Comparison of ENCODE assay signal across 27 cellular contexts in the genomic region with DNA sequence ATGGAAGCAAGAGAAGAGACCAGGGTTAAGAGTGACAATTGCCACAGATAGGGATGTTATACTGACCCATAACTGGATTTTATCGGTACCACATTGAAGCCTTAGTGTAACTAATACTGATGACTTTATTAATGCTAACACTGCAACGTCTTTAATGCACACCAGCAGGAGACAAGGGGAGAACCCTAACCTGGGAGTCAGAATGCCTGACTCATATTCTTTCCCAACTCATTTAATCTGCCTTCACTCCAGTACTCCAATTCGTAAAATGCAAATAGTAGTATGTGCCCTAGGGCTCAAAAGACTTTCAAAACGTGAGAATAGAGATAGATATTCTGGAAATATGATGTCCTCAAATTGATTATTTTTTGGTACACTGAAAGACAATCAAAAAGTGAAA.
DNase-seq lines count a peak whose midpoint lies in the region; ATAC-seq, FAIRE-seq and TF ChIP-seq lines count a peak whose summit lies in the region.
"Had no signal": no experiment of that assay in that cellular context is flagged by ENCODE, and none has a peak within 500 bp of the region (broad histone marks: within the 10 kb centered on the region; RNA-seq: fewer than 3 reads in every experiment).

No MANE protein-coding gene starts in this region.

- no peak for TF ChIP-seq CTCF in MCF 10A (IDR thresholded peaks at IDR 0.05; ENCODE audit: unreplicated experiment)
- TF ChIP-seq CTCF in mammary epithelial cell (conservative IDR thresholded peaks at IDR 0.05 in 1 of 2, IDR thresholded peaks at IDR 0.05 in 1 of 2; ENCODE audit: extremely low read depth in 1 of 2, insufficient read depth in 1 of 2, low read depth in 1 of 2, low read length in 2 of 2), result no peak
- no peak for TF ChIP-seq CTCF in bronchial epithelial cell (IDR thresholded peaks at IDR 0.05; ENCODE audit: insufficient read depth, low read length, severe bottlenecking)

- H3K27me3 ChIP-seq in mammary epithelial cell (ENCODE audit: insufficient read depth, low read length), result no peaks in the 10 kb centered on the region
- no peaks in the 10 kb centered on the region for H3K27me3 ChIP-seq in bronchial epithelial cell (ENCODE audit: control insufficient read depth, insufficient read depth, low read length)
- H3K27me3 ChIP-seq: BLaER1 had no signal

- H3K27ac Mint-ChIP-seq in MCF 10A (ENCODE audit: low read depth, unreplicated experiment), result no peak overlapping the region
- H3K27ac Mint-ChIP-seq: CD4-positive, CD25-positive, alpha-beta regulatory T cell; H9; HFFc6; IgD-negative memory B cell; T-helper 17 cell had no signal

- ATAC-seq in GM21528 (IDR thresholded peaks at IDR 0.05; ENCODE audit: low FRiP score, unreplicated experiment), result no peak
- ATAC-seq: T-helper 17 cell had no signal

- H3K4me3 ChIP-seq in mammary epithelial cell (replicated peaks in 1 of 3; ENCODE audit: insufficient read depth in 1 of 3, low read depth in 2 of 3, low read length in 3 of 3), result no peak overlapping the region
- H3K4me3 ChIP-seq in bronchial epithelial cell (ENCODE audit: low read depth, low read length), result no peak overlapping the region
- H3K4me3 ChIP-seq: BLaER1, PC-9 had no signal

- H3K27me3 Mint-ChIP-seq in MCF 10A (ENCODE audit: insufficient read depth, unreplicated experiment), result no peaks in the 10 kb centered on the region
- H3K27me3 Mint-ChIP-seq: CD4-positive, CD25-positive, alpha-beta regulatory T cell; IgD-negative memory B cell; T-helper 17 cell had no signal

- POLR2A ChIA-PET in MCF 10A (lab: Yijun Ruan, JAX), result no interaction called here

- dilution Hi-C loops in mammary epithelial cell (cut with HindIII; ENCODE audit: low sequenced_read_pairs), result no loop called here

- no peak overlapping the region for H2AFZ ChIP-seq in mammary epithelial cell (ENCODE audit: low read depth, low read length)
- H2AFZ ChIP-seq: PC-9 had no signal

- no TSS peak for BruUV-seq in MCF 10A (replicated peaks; lab: Mats Ljungman, UMichigan)
- BruUV-seq in mammary epithelial cell (replicated peaks; lab: Mats Ljungman, UMichigan), result no TSS peak

- intact Hi-C loops in MCF 10A (cut with micrococcal nuclease) (no loop called here), mammary epithelial cell (cut with micrococcal nuclease) (no loop called here)

- no peaks in the 10 kb centered on the region for H3K36me3 Mint-ChIP-seq in MCF 10A (ENCODE audit: insufficient read depth, unreplicated experiment)
- H3K36me3 Mint-ChIP-seq: CD4-positive, CD25-positive, alpha-beta regulatory T cell; IgD-negative memory B cell had no signal

- H3K9me3 ChIP-seq in mammary epithelial cell (replicated peaks; ENCODE audit: insufficient read depth, low read length), result no peaks in the 10 kb centered on the region
- H3K9me3 ChIP-seq: BLaER1, SK-N-SH had no signal

- no peak for FAIRE-seq in bronchial epithelial cell (lab: Jason Lieb, UNC)
- FAIRE-seq: GM12892 had no signal

- in situ Hi-C loops in mammary epithelial cell (cut with MboI; ENCODE audit: low sequenced_read_pairs in 2 of 2), result no loop called here

- no peaks in the 10 kb centered on the region for H4K20me1 ChIP-seq in mammary epithelial cell (ENCODE audit: insufficient read depth, low read length)
- H4K20me1 ChIP-seq: BLaER1 had no signal

- H3K27ac ChIP-seq in mammary epithelial cell (ENCODE audit: insufficient read depth, low read depth, low read length), result no peak overlapping the region
- H3K27ac ChIP-seq: BLaER1, PC-9 had no signal

- H3K36me3 ChIP-seq in mammary epithelial cell (ENCODE audit: insufficient read depth, low read length), result no peaks in the 10 kb centered on the region
- H3K36me3 ChIP-seq in bronchial epithelial cell (ENCODE audit: control insufficient read depth, insufficient read depth, low read length), result no peaks in the 10 kb centered on the region
- H3K36me3 ChIP-seq: BLaER1 had no signal

- peaks cover 20% of the 10 kb centered on the region for H3K4me1 Mint-ChIP-seq in MCF 10A (ENCODE audit: insufficient read depth, unreplicated experiment)
- H3K4me1 Mint-ChIP-seq: CD4-positive, CD25-positive, alpha-beta regulatory T cell; IgD-negative memory B cell; T-helper 17 cell had no signal

- H3K79me2 ChIP-seq in mammary epithelial cell (ENCODE audit: insufficient read depth, low read length), result no peaks in the 10 kb centered on the region

- CTCF ChIA-PET in MCF 10A (lab: Yijun Ruan, JAX), result interaction anchor here (0.7 kb wide), 1 partner anchor 1717 kb away, joined by 3 read pairs; no protein-coding TSS in a partner anchor
- CTCF ChIA-PET in mammary epithelial cell (lab: Charles Lee; ENCODE audit: low non-redundant PET), result no interaction called here

- 88% methylated on average over 4 of the region's 4 CpGs for WGBS in mammary epithelial cell (ENCODE audit: low coverage, missing lambda C conversion rate)

- DNase-seq in MCF 10A (ENCODE audit: unreplicated experiment) (peak; percentile 58), mammary epithelial cell (no peak), NCI-H69 (lab: John Stamatoyannopoulos, UW) (peak; percentile 66), bronchial epithelial cell (ENCODE audit: low read depth) (peak; percentile 21), renal cortical epithelial cell (ENCODE audit: low read depth) (peak; percentile 31), NCI-H2107 treated with DMSO at 0.1 percent for 48 hours (lab: John Stamatoyannopoulos, UW; ENCODE audit: unreplicated experiment) (no peak), NCI-H146 (lab: John Stamatoyannopoulos, UW) (no peak)
- DNase-seq: CD4-positive, CD25-positive, alpha-beta regulatory T cell; DMS153; DND-41; H9; HFFc6; NCI-H1092 treated with DMSO at 0.1 percent for 48 hours; NCI-H1436; NCI-H187 treated with DMSO at 0.1 percent for 48 hours; NCI-H2171 treated with DMSO at 0.1 percent for 48 hours; NCI-H524; NCI-H774; PC-9; RPMI8226; SHP77; SK-N-SH; T-helper 17 cell had no signal

- no peak overlapping the region for H3K9ac ChIP-seq in mammary epithelial cell (ENCODE audit: insufficient read depth, low read length)
- H3K9ac ChIP-seq: BLaER1, SK-N-SH had no signal

- H3K4me3 Mint-ChIP-seq in MCF 10A (ENCODE audit: unreplicated experiment), result no peak overlapping the region
- H3K4me3 Mint-ChIP-seq: CD4-positive, CD25-positive, alpha-beta regulatory T cell; H9; HFFc6; IgD-negative memory B cell; T-helper 17 cell had no signal

- no peaks in the 10 kb centered on the region for H3K9me3 Mint-ChIP-seq in MCF 10A (ENCODE audit: unreplicated experiment)
- H3K9me3 Mint-ChIP-seq: CD4-positive, CD25-positive, alpha-beta regulatory T cell; H9; HFFc6 had no signal

- no peak overlapping the region for H3K4me2 ChIP-seq in mammary epithelial cell (ENCODE audit: insufficient read depth, low read depth, low read length)
- H3K4me2 ChIP-seq: BLaER1, PC-9, SK-N-SH had no signal

- H3K4me1 ChIP-seq in mammary epithelial cell (ENCODE audit: insufficient read depth, low read length), result no peaks in the 10 kb centered on the region
- H3K4me1 ChIP-seq: BLaER1 had no signal

Comparison
In these comparisons a context has a peak if more than half of its experiments do, and no peak if none do; other contexts are left out.
1. DNase-seq: peak in MCF 10A (single experiment), NCI-H69 (single experiment), bronchial epithelial cell (single experiment) and renal cortical epithelial cell (single experiment); none in mammary epithelial cell (single experiment), NCI-H2107 treated with DMSO at 0.1 percent for 48 hours (single experiment) and NCI-H146 (single experiment).